ENCODE assay signal across 8 cellular contexts in genomic region chr12:131928080-131928764, GRCh38. TPM values are rescaled to one million over a fixed set of nuclear protein-coding genes. Genes with fewer than 3 reads are reported as not detected.
DNase-seq lines count a peak whose midpoint lies in the region; ATAC-seq and TF ChIP-seq lines count a peak whose summit lies in the region.

No MANE protein-coding gene starts in this region.

- peak overlapping the region; percentile 42 for H3K27ac Mint-ChIP-seq in WTC11

- peaks cover 23% of the 10 kb centered on the region for H3K36me3 Mint-ChIP-seq in WTC11

- no peaks in the 10 kb centered on the region for H3K27me3 ChIP-seq in cardiac muscle cell

- ATAC-seq in HG02678 (IDR thresholded peaks at IDR 0.05; ENCODE audit: unreplicated experiment) = peak; percentile 4
- ATAC-seq in WTC11 = peak; percentile 2; the same call in 1 of the 2 replicates
- ATAC-seq in omental fat pad (ENCODE audit: low FRiP score) = no peak

- TF ChIP-seq CTCF in WTC11 (IDR thresholded peaks at IDR 0.05) = no peak
- no peak for TF ChIP-seq CTCF in cardiac muscle cell (IDR thresholded peaks at IDR 0.05; ENCODE audit: low read depth, low read length)
- TF ChIP-seq CTCF in omental fat pad (IDR thresholded peaks at IDR 0.05) = no peak

- H3K4me1 ChIP-seq in cardiac muscle cell (ENCODE audit: low read depth) = no peaks in the 10 kb centered on the region

- CTCF ChIA-PET in WTC11 (lab: Charles Lee) = interaction anchor here (0.6 to 1.4 kb wide), 4 partner anchors 77 to 476 kb away, joined by 4 to 8 read pairs (median 4); no protein-coding TSS in a partner anchor

- POLR2A ChIA-PET in WTC11 (lab: Charles Lee) = interaction anchor here (0.6 to 1.0 kb wide), 3 partner anchors 14 to 32 kb away, joined by 3 to 4 read pairs (median 3); no protein-coding TSS in a partner anchor

- peak; percentile 58 for DNase-seq in ELR (ENCODE audit: low read depth)
- DNase-seq in WTC11 (ENCODE audit: low spot score) = peak; percentile 41
- peak; percentile 9 to 43 for DNase-seq in cardiac muscle cell (ENCODE audit: low read depth in 1 of 2, low spot score in 1 of 2)
- DNase-seq in skeletal muscle cell (ENCODE audit: low read depth) = no peak
- DNase-seq in omental fat pad (ENCODE audit: low spot score) = no peak
- DNase-seq in stimulated activated CD4-positive, alpha-beta T cell treated with anti-CD3 and anti-CD28 coated beads, Interleukin-15, amount 100 ng/mL, for 24 hours = no peak
- DNase-seq in DMS79 (lab: John Stamatoyannopoulos, UW) = no peak

- H3K27me3 Mint-ChIP-seq in WTC11 (ENCODE audit: low read depth) = peaks cover 5% of the 10 kb centered on the region

- H3K36me3 ChIP-seq in cardiac muscle cell = peaks cover 4% of the 10 kb centered on the region

- peak overlapping the region; percentile 88 for H3K4me3 ChIP-seq in cardiac muscle cell
- peak overlapping the region; percentile 93 for H3K4me3 ChIP-seq in skeletal muscle cell (ENCODE audit: low read depth, low read length)

- H3K9me3 ChIP-seq in cardiac muscle cell (ENCODE audit: low read depth) = no peaks in the 10 kb centered on the region

- no peaks in the 10 kb centered on the region for H3K9me3 Mint-ChIP-seq in WTC11

- H3K4me3 Mint-ChIP-seq in WTC11 = peak overlapping the region; percentile 88

- peaks cover 10% of the 10 kb centered on the region for H3K4me1 Mint-ChIP-seq in WTC11

- H3K27ac ChIP-seq in cardiac muscle cell = no peak overlapping the region

TF ChIP-seq in WTC11, 78 proteins besides CTCF, POLR2A, EP300 and RAD21 (continues in another document):
- TF ChIP-seq MAX (CRISPR knock-in tag; IDR thresholded peaks at IDR 0.05) = no peak; the same call in 1 of the 2 replicates
- TF ChIP-seq ZNF532 (CRISPR knock-in tag; IDR thresholded peaks at IDR 0.05; ENCODE audit: borderline replicate concordance) = no peak
- no peak for TF ChIP-seq HMGA2 (CRISPR knock-in tag; IDR thresholded peaks at IDR 0.05)
- TF ChIP-seq MYBL2 (CRISPR knock-in tag; IDR thresholded peaks at IDR 0.05) = no peak
- no peak for TF ChIP-seq ERG (CRISPR knock-in tag; IDR thresholded peaks at IDR 0.05)
- no peak for TF ChIP-seq NR2C2 (CRISPR knock-in tag; IDR thresholded peaks at IDR 0.05)
- TF ChIP-seq TEAD4 (CRISPR knock-in tag; IDR thresholded peaks at IDR 0.05) = no peak
- no peak for TF ChIP-seq SMAD3 (CRISPR knock-in tag; IDR thresholded peaks at IDR 0.05; ENCODE audit: borderline replicate concordance)
- TF ChIP-seq E2F1 (CRISPR knock-in tag; IDR thresholded peaks at IDR 0.05) = no peak
- TF ChIP-seq JAZF1 (CRISPR knock-in tag; IDR thresholded peaks at IDR 0.05) = no peak
- no peak for TF ChIP-seq JUN (CRISPR knock-in tag; IDR thresholded peaks at IDR 0.05)
- no peak for TF ChIP-seq NR3C1 (CRISPR knock-in tag; conservative IDR thresholded peaks at IDR 0.05; ENCODE audit: low read depth)
- TF ChIP-seq ZNF425 (CRISPR knock-in tag; conservative IDR thresholded peaks at IDR 0.05) = no peak
- TF ChIP-seq ELF4 (CRISPR knock-in tag; IDR thresholded peaks at IDR 0.05; ENCODE audit: low read depth) = no peak
- no peak for TF ChIP-seq CREM (CRISPR knock-in tag; IDR thresholded peaks at IDR 0.05)
- no peak for TF ChIP-seq PREB (CRISPR knock-in tag; IDR thresholded peaks at IDR 0.05; ENCODE audit: borderline replicate concordance)

RNA-seq across cellular contexts. Expression of gene PUS1, which starts 0.9 kb away (rescaled TPM):
- total RNA-seq in WTC11 (2021) = 76.2 to 97.4 TPM (median 85.2 TPM) in 3 replicates
- total RNA-seq in cardiac muscle cell = 7.2 and 7.4 TPM in 2 replicates
- 7.6 and 10.4 TPM in 2 replicates for polyA plus RNA-seq in cardiac muscle cell
- 10 to 100 TPM; 11.2 to 62.2 (median 17.0) TPM for total RNA-seq in omental fat pad

RNA-seq across cellular contexts. Expression of gene EP400, which starts 21.5 kb away (rescaled TPM):
- total RNA-seq in WTC11 (2021) (73.0 to 76.7 TPM (median 75.8 TPM) in 3 replicates), cardiac muscle cell (13.2 and 28.4 TPM in 2 replicates), omental fat pad (10 to 100 TPM; 16.1 to 34.2 (median 24.7) TPM)
- polyA plus RNA-seq in cardiac muscle cell = 14.6 and 15.8 TPM in 2 replicates

RNA-seq across cellular contexts. Expression of gene ULK1, which starts 33.8 kb away (rescaled TPM):
- total RNA-seq in WTC11 (2021) (55.5 to 67.8 TPM (median 62.5 TPM) in 3 replicates), cardiac muscle cell (17.8 and 27.6 TPM in 2 replicates), omental fat pad (10 to 100 TPM in 2 of 4 donors, 1 to 10 TPM in 2; 7.7 to 24.4 (median 9.4) TPM)
- 14.2 and 16.2 TPM in 2 replicates for polyA plus RNA-seq in cardiac muscle cell

Comparison
In these comparisons a context has a peak if more than half of its experiments do, and no peak if none do; other contexts are left out.
1. DNase-seq: peak in ELR (single experiment), WTC11 (single experiment) and cardiac muscle cell (2 of 2); none in skeletal muscle cell (single experiment), omental fat pad (single experiment), stimulated activated CD4-positive, alpha-beta T cell treated with anti-CD3 and anti-CD28 coated beads, Interleukin-15, amount 100 ng/mL, for 24 hours (single experiment) and DMS79 (single experiment).